In the genomic region with DNA sequence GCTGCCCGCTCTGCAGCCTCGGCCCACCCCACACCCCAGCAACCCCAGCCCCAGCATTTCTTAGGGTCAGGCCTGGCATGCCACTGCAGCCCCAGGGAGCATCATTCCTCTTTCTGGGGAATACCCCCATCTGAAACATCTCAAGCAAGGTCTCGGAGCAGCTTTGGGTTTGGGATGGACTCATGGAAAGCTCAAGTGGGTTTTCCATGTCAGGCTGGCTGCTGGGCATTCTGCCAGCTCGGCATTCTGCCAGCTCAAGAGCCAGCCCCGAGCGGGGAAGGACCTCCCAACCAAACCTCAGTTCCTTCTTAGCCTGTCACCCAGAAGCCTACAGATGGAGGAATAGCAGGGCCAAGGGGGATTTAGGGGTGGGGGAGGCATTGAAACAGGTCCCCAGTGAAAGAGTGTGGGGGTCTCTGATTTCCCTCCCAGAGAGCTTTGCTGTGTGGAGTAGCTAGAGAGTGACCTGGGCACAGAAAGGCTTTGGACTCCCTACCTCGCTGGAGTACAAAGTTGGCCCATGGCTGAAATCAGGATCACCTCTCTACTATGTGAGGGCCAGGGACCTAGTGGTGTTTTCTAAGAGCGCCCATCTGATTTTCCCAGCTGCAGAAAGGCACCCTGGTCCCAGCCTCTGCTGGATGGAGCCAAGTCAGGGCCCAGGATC, we compare ENCODE assay signal across 8 cellular contexts. TPM values are rescaled to one million over a fixed set of nuclear protein-coding genes. Genes with fewer than 3 reads are reported as not detected.
DNase-seq lines count a peak whose midpoint lies in the region; ATAC-seq and TF ChIP-seq lines count a peak whose summit lies in the region.

No MANE protein-coding gene starts in this region.

- intact Hi-C loops in lower lobe of right lung (cut with DNase I): no loop called here

- peak; percentile 34 to 47 for ATAC-seq in lower lobe of right lung
- ATAC-seq in GM21737 (IDR thresholded peaks at IDR 0.05; ENCODE audit: unreplicated experiment): no peak

- no peak for TF ChIP-seq CTCF in BJ (IDR thresholded peaks at IDR 0.05; ENCODE audit: insufficient read depth, low read depth, low read length)
- TF ChIP-seq CTCF in choroid plexus epithelial cell (conservative IDR thresholded peaks at IDR 0.05; ENCODE audit: low read depth, low read length): no peak
- TF ChIP-seq CTCF in lower lobe of right lung (IDR thresholded peaks at IDR 0.05): no peak

- H3K36me3 ChIP-seq in BJ (ENCODE audit: control insufficient read depth, insufficient read depth, low read length) (peaks cover 3% of the 10 kb centered on the region; the same call in 1 of the 2 replicates), lower lobe of right lung (peaks cover 27% of the 10 kb centered on the region), urinary bladder (ENCODE audit: insufficient read depth) (no peaks in the 10 kb centered on the region)

- H3K9me3 ChIP-seq in lower lobe of right lung: no peaks in the 10 kb centered on the region

- CTCF ChIA-PET in BJ (lab: Yijun Ruan, JAX): interaction anchor here (1.2 to 1.6 kb wide), 3 partner anchors 20 to 71 kb away, joined by 3 to 7 read pairs (median 3); no protein-coding TSS in a partner anchor

- H3K4me3 ChIP-seq in BJ (ENCODE audit: low read depth, low read length): peak overlapping the region; percentile 39
- peak overlapping the region; percentile 48 for H3K4me3 ChIP-seq in choroid plexus epithelial cell (ENCODE audit: low read depth, low read length)
- H3K4me3 ChIP-seq in lower lobe of right lung: peak overlapping the region; percentile 70
- peak overlapping the region; percentile 48 for H3K4me3 ChIP-seq in urinary bladder (ENCODE audit: low read depth, low read length)

- H3K4me1 ChIP-seq in lower lobe of right lung (peaks cover 49% of the 10 kb centered on the region), urinary bladder (ENCODE audit: insufficient read depth) (peaks cover 3% of the 10 kb centered on the region)

- WGBS in urinary bladder: 19% methylated on average over 8 of the region's 8 CpGs

- H3K27ac ChIP-seq in lower lobe of right lung: peak overlapping the region; percentile 77
- peak overlapping the region; percentile 63 for H3K27ac ChIP-seq in urinary bladder (ENCODE audit: low read depth)

- DNase-seq in BJ (ENCODE audit: low read depth) (no peak), NCI-H2107 treated with DMSO at 0.1 percent for 48 hours (lab: John Stamatoyannopoulos, UW; ENCODE audit: unreplicated experiment) (peak; percentile 27), choroid plexus epithelial cell (ENCODE audit: low read depth) (no peak), lower lobe of right lung (peak; percentile 67)
- DNase-seq in stimulated activated CD4-positive, alpha-beta T cell treated with anti-CD3 and anti-CD28 coated beads, Interleukin-4, amount 100 ng/mL, for 24 hours: no peak
- no peak for DNase-seq in activated T-cell treated with anti-CD3 and anti-CD28 coated beads, Interleukin-2, amount 50 U/mL, for 48 hours

- H3K27me3 ChIP-seq in BJ (ENCODE audit: control insufficient read depth, insufficient read depth, low read length): peaks cover 3% of the 10 kb centered on the region; the same call in 1 of the 2 replicates
- no peaks in the 10 kb centered on the region for H3K27me3 ChIP-seq in lower lobe of right lung (ENCODE audit: low read depth)

- POLR2A ChIA-PET in BJ (lab: Charles Lee): interaction anchor here (0.6 kb wide), 2 partner anchors 16 to 27 kb away, joined by 3 to 6 read pairs; partner anchors contain the start of gene PSMB4

RNA-seq across cellular contexts. Expression of gene SELENBP1, which starts 0.6 kb away (rescaled TPM):
- polyA plus RNA-seq in BJ (2011; rRNA removed): 27.9 and 47.9 TPM in 2 replicates
- 21.9 and 26.5 TPM in 2 replicates for polyA minus RNA-seq in BJ (2011; rRNA and poly(A)+ RNA removed)
- total RNA-seq in lower lobe of right lung: 413 TPM
- total RNA-seq in urinary bladder: 32.9 TPM
- 82.8 TPM for polyA plus RNA-seq in urinary bladder

RNA-seq across cellular contexts. Expression of gene RFX5, which starts 24.8 kb away (rescaled TPM):
- polyA plus RNA-seq in BJ (2011; rRNA removed) (25.5 and 29.9 TPM in 2 replicates), urinary bladder (31.2 TPM)
- 35.0 and 36.9 TPM in 2 replicates for polyA minus RNA-seq in BJ (2011; rRNA and poly(A)+ RNA removed)
- total RNA-seq in lower lobe of right lung (57.6 TPM), urinary bladder (42.9 TPM)

RNA-seq across cellular contexts. Expression of gene PSMB4, which starts 27.5 kb away (rescaled TPM):
- polyA plus RNA-seq in BJ (2011; rRNA removed) (467 and 468 TPM in 2 replicates), urinary bladder (323 TPM)
- 229 and 368 TPM in 2 replicates for polyA minus RNA-seq in BJ (2011; rRNA and poly(A)+ RNA removed)
- total RNA-seq in lower lobe of right lung (177 TPM), urinary bladder (217 TPM)

RNA-seq across cellular contexts. Expression of gene PI4KB, which starts 44.7 kb away (rescaled TPM):
- polyA plus RNA-seq in BJ (2011; rRNA removed) (71.5 and 98.2 TPM in 2 replicates), urinary bladder (45.5 TPM)
- 82.1 and 133 TPM in 2 replicates for polyA minus RNA-seq in BJ (2011; rRNA and poly(A)+ RNA removed)
- total RNA-seq in lower lobe of right lung (66.0 TPM), urinary bladder (26.5 TPM)

Comparison
In these comparisons a context has a peak if more than half of its experiments do, and no peak if none do; other contexts are left out.
1. DNase-seq: peak in NCI-H2107 treated with DMSO at 0.1 percent for 48 hours (single experiment) and lower lobe of right lung (single experiment); none in BJ (single experiment), choroid plexus epithelial cell (single experiment), stimulated activated CD4-positive, alpha-beta T cell treated with anti-CD3 and anti-CD28 coated beads, Interleukin-4, amount 100 ng/mL, for 24 hours (single experiment) and activated T-cell treated with anti-CD3 and anti-CD28 coated beads, Interleukin-2, amount 50 U/mL, for 48 hours (0 of 2).
2. RNA of gene SELENBP1, which starts 0.6 kb away (total RNA-seq): 413 TPM in lower lobe of right lung (single experiment); 32.9 TPM in urinary bladder (single experiment); every median in the first group is over 10 times any median in the second.
3. Peak in every context shown above with its lines, with median percentiles within 50 percentile points of each other: H3K4me3 ChIP-seq.